ENCODE assay signal across 24 cellular contexts in the genomic region with DNA sequence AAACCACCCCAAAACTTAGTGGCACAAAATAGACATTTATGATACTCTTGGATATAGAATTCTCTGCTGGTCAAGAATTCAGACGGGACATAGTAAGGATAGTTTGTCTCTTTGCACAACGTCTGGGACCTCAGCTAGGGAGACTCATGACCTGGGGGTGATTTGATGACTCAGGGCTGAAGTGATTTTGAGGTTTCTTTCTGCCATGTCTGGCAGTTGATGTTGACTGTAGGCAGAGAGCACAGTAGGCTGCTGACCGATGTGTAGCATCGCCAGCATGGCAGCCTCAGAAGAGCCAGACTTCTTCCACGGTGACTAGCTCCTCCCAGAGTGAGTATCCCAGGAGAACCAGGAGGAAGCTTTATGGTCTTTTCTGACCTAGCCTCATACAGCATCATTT.
A peak's percentile ranks its signal among the peaks of the same experiment; 100 is the strongest.
DNase-seq lines count a peak whose midpoint lies in the region; FAIRE-seq and TF ChIP-seq lines count a peak whose summit lies in the region.
"Had no signal": no experiment of that assay in that cellular context is flagged by ENCODE, and none has a peak within 500 bp of the region (broad histone marks: within the 10 kb centered on the region; RNA-seq: fewer than 3 reads in every experiment).

No MANE protein-coding gene starts in this region.

- H3K4me2 ChIP-seq in smooth muscle cell = peak overlapping the region; percentile 28

- peaks cover 14% of the 10 kb centered on the region for H3K4me1 ChIP-seq in smooth muscle cell (ENCODE audit: low read depth)
- H3K4me1 ChIP-seq: pancreas had no signal

- FAIRE-seq in H54 (lab: Jason Lieb, UNC) = peak; percentile 91
- FAIRE-seq in D721Med (lab: Jason Lieb, UNC) = no peak
- FAIRE-seq: pancreas had no signal

- no peaks in the 10 kb centered on the region for H3K27me3 ChIP-seq in smooth muscle cell (ENCODE audit: low read depth)
- H3K27me3 ChIP-seq: dorsolateral prefrontal cortex, pancreas, right lobe of liver, SJSA1, thyroid gland had no signal

- no peak overlapping the region for H3K4me3 ChIP-seq in smooth muscle cell
- H3K4me3 ChIP-seq: dorsolateral prefrontal cortex, pancreas, right lobe of liver, SJSA1, thyroid gland had no signal

- H3K9ac ChIP-seq in smooth muscle cell (ENCODE audit: low read depth) = peak overlapping the region; percentile 11

- TF ChIP-seq POLR2A in H54 (IDR thresholded peaks at IDR 0.05; ENCODE audit: low read depth, low read length) = no peak

- H3K27ac ChIP-seq in RWPE1 = no peak overlapping the region
- H3K27ac ChIP-seq in epithelial cell of prostate = peak overlapping the region; percentile 86
- H3K27ac ChIP-seq in smooth muscle cell (ENCODE audit: low read depth) = peak overlapping the region; percentile 63
- H3K27ac ChIP-seq: dorsolateral prefrontal cortex, pancreas, right lobe of liver, SJSA1, thyroid gland had no signal

- no peak overlapping the region for H2AFZ ChIP-seq in smooth muscle cell (ENCODE audit: low read depth)

- H3K9me3 ChIP-seq in smooth muscle cell (replicated peaks; ENCODE audit: low read depth) = no peaks in the 10 kb centered on the region
- H3K9me3 ChIP-seq: pancreas, right lobe of liver, SJSA1, thyroid gland had no signal

- no peak for TF ChIP-seq CTCF in RWPE1 (conservative IDR thresholded peaks at IDR 0.05; ENCODE audit: low read depth)
- TF ChIP-seq CTCF in smooth muscle cell (IDR thresholded peaks at IDR 0.05; ENCODE audit: borderline replicate concordance, insufficient read depth, poor library complexity, severe bottlenecking) = no peak
- TF ChIP-seq CTCF in D721Med (IDR thresholded peaks at IDR 0.05; ENCODE audit: insufficient read depth, missing control alignments) = no peak
- TF ChIP-seq CTCF in glutamatergic neuron (IDR thresholded peaks at IDR 0.05; ENCODE audit: partially characterized antibody, unreplicated experiment) = no peak

- H3K9me3 Mint-ChIP-seq in glutamatergic neuron (ENCODE audit: unreplicated experiment) = no peaks in the 10 kb centered on the region
- H3K9me3 Mint-ChIP-seq: natural killer cell treated with Interleukin-12 subunit alpha and Interleukin-12 subunit beta and Interleukin-15 and Interleukin-18, amount 100 ng/mL, for 72 hours had no signal

- H4K20me1 ChIP-seq in smooth muscle cell (ENCODE audit: low read depth) = no peaks in the 10 kb centered on the region

- no peaks in the 10 kb centered on the region for H3K36me3 ChIP-seq in smooth muscle cell (ENCODE audit: low read depth)
- H3K36me3 ChIP-seq: pancreas, right lobe of liver, thyroid gland had no signal

- CTCF ChIA-PET in RWPE1 (lab: Yijun Ruan, JAX) = interaction anchor here (1.0 kb wide), 1 partner anchor 89 kb away, joined by 3 read pairs; no protein-coding TSS in a partner anchor

- no peak for DNase-seq in H54 (ENCODE audit: insufficient read length, low spot score)
- peak; percentile 41 for DNase-seq in RWPE1 (ENCODE audit: low spot score)
- no peak for DNase-seq in epithelial cell of prostate (ENCODE audit: low read depth, low spot score)
- DNase-seq in smooth muscle cell (lab: John Stamatoyannopoulos, UW; ENCODE audit: unreplicated experiment) = no peak
- DNase-seq in D721Med (ENCODE audit: insufficient read length, low spot score) = no peak
- no peak for DNase-seq in glutamatergic neuron
- DNase-seq in mesenteric fat pad (ENCODE audit: low spot score) = no peak
- DNase-seq: activated CD8-positive, alpha-beta memory T cell treated with anti-CD3 and anti-CD28 coated beads, Interleukin-2, amount 50 U/mL, for 48 hours; activated effector memory CD4-positive, alpha-beta T cell treated with Interleukin-2 at 50 U/mL for 16 hours; central memory CD4-positive, alpha-beta T cell; dorsolateral prefrontal cortex; erythroblast; midbrain; MM.1S; NCI-H146; NCI-H2171; NCI-H526 treated with DMSO at 0.1 percent for 48 hours; pancreas; right lobe of liver; T-helper 17 cell; thyroid gland had no signal

- WGBS in smooth muscle cell (ENCODE audit: low lambda C conversion rate) = 41% methylated on average over 5 of the region's 5 CpGs

- no peak overlapping the region for H3K27ac Mint-ChIP-seq in glutamatergic neuron (ENCODE audit: unreplicated experiment)
- H3K27ac Mint-ChIP-seq: IgD-negative memory B cell; natural killer cell treated with Interleukin-12 subunit alpha and Interleukin-12 subunit beta and Interleukin-15 and Interleukin-18, amount 100 ng/mL, for 72 hours; T-helper 17 cell had no signal

- H3K36me3 Mint-ChIP-seq in glutamatergic neuron (ENCODE audit: unreplicated experiment) = no peaks in the 10 kb centered on the region
- H3K36me3 Mint-ChIP-seq: IgD-negative memory B cell; natural killer cell treated with Interleukin-12 subunit alpha and Interleukin-12 subunit beta and Interleukin-15 and Interleukin-18, amount 100 ng/mL, for 72 hours had no signal

- H3K79me2 ChIP-seq in smooth muscle cell (ENCODE audit: low read depth) = no peaks in the 10 kb centered on the region

- no peak overlapping the region for H3K4me3 Mint-ChIP-seq in glutamatergic neuron (ENCODE audit: unreplicated experiment)
- H3K4me3 Mint-ChIP-seq: IgD-negative memory B cell; natural killer cell treated with Interleukin-12 subunit alpha and Interleukin-12 subunit beta and Interleukin-15 and Interleukin-18, amount 100 ng/mL, for 72 hours; T-helper 17 cell had no signal

- H3K27me3 Mint-ChIP-seq in glutamatergic neuron (ENCODE audit: unreplicated experiment) = no peaks in the 10 kb centered on the region

- H3F3A ChIP-seq in smooth muscle cell (ENCODE audit: low read depth) = no peaks in the 10 kb centered on the region

- POLR2A ChIA-PET in RWPE1 (lab: Yijun Ruan, JAX; ENCODE audit: low non-redundant PET) = no interaction called here

- peaks cover 3% of the 10 kb centered on the region for H3K4me1 Mint-ChIP-seq in glutamatergic neuron (ENCODE audit: low read depth, unreplicated experiment)
